In genomic region chr2:30145826-30146336, GRCh38 we compare ENCODE assay signal across 8 cellular contexts. TPM values are rescaled to one million over a fixed set of nuclear protein-coding genes. Genes with fewer than 3 reads are reported as not detected.
A peak's percentile ranks its signal among the peaks of the same experiment; 100 is the strongest.
DNase-seq lines count a peak whose midpoint lies in the region; ATAC-seq and TF ChIP-seq lines count a peak whose summit lies in the region.

No MANE protein-coding gene starts in this region.

- TF ChIP-seq POLR2A in body of pancreas (IDR thresholded peaks at IDR 0.05) = no peak

- H3K18ac ChIP-seq in mesenchymal stem cell (ENCODE audit: low read depth in 1 of 2, low read length in 2 of 2) = peak overlapping the region in 1 of 2 experiments; percentile 54

- H3K4me3 ChIP-seq in cardiac muscle cell (peak overlapping the region; percentile 30), body of pancreas (no peak overlapping the region), mesenchymal stem cell (ENCODE audit: insufficient read depth in 1 of 2, low read depth in 1 of 2, low read length in 2 of 2) (peak overlapping the region; percentile 52 to 92), urinary bladder (ENCODE audit: low read depth, low read length) (peak overlapping the region; percentile 32)

- ATAC-seq in left cardiac atrium = no peak
- no peak for ATAC-seq in body of pancreas
- ATAC-seq in HG02610 (IDR thresholded peaks at IDR 0.05; ENCODE audit: unreplicated experiment) = no peak
- ATAC-seq in GM18907 (IDR thresholded peaks at IDR 0.05; ENCODE audit: unreplicated experiment) = no peak

- peak overlapping the region; percentile 18 for H2AFZ ChIP-seq in mesenchymal stem cell (ENCODE audit: low read depth, low read length)

- TF ChIP-seq CTCF in cardiac muscle cell (IDR thresholded peaks at IDR 0.05; ENCODE audit: low read depth, low read length) (no peak), body of pancreas (IDR thresholded peaks at IDR 0.05) (no peak)

- no peak overlapping the region for H2BK15ac ChIP-seq in mesenchymal stem cell (ENCODE audit: low read depth, poor library complexity, severe bottlenecking)

- H3K4ac ChIP-seq in mesenchymal stem cell (ENCODE audit: low read depth in 1 of 2, low read length in 2 of 2) = no peak overlapping the region

- no peak overlapping the region for H2BK5ac ChIP-seq in mesenchymal stem cell (ENCODE audit: low read depth, low read length, poor library complexity, severe bottlenecking)

- WGBS in body of pancreas, 2 donors = 25 to 26% methylated on average over 8 of the region's 8 CpGs
- WGBS in mesenchymal stem cell = 46% methylated on average over 8 of the region's 8 CpGs
- WGBS in urinary bladder = 42% methylated on average over 8 of the region's 8 CpGs

- H2BK120ac ChIP-seq in mesenchymal stem cell (ENCODE audit: low read depth, low read length) = no peak overlapping the region

- H3K4me2 ChIP-seq in mesenchymal stem cell (ENCODE audit: low read length, poor library complexity, severe bottlenecking) = peak overlapping the region; percentile 88

- H3K23ac ChIP-seq in mesenchymal stem cell (ENCODE audit: low read length in 2 of 2) = no peak overlapping the region

- H4K91ac ChIP-seq in mesenchymal stem cell (ENCODE audit: low read length) = no peak overlapping the region

- no peaks in the 10 kb centered on the region for H3K9me3 ChIP-seq in cardiac muscle cell (ENCODE audit: low read depth)
- no peaks in the 10 kb centered on the region for H3K9me3 ChIP-seq in body of pancreas
- H3K9me3 ChIP-seq in mesenchymal stem cell (ENCODE audit: control insufficient read depth, low read length) = no peaks in the 10 kb centered on the region

- H4K8ac ChIP-seq in mesenchymal stem cell (ENCODE audit: low read length) = peak overlapping the region; percentile 3

- H3K4me1 ChIP-seq in cardiac muscle cell (ENCODE audit: low read depth) = peaks cover 27% of the 10 kb centered on the region
- peaks cover 39% of the 10 kb centered on the region for H3K4me1 ChIP-seq in body of pancreas
- H3K4me1 ChIP-seq in mesenchymal stem cell (ENCODE audit: control insufficient read depth, insufficient read depth, low read depth, low read length) = peaks cover 4% of the 10 kb centered on the region
- no peaks in the 10 kb centered on the region for H3K4me1 ChIP-seq in urinary bladder (ENCODE audit: insufficient read depth)

- intact Hi-C loops in left cardiac atrium (cut with DNase I) = no loop called here
- intact Hi-C loops in body of pancreas (cut with DNase I) = no loop called here
- intact Hi-C loops in posterior cingulate gyrus (cut with DNase I) = no loop called here

- H3K27ac ChIP-seq in cardiac muscle cell = peak overlapping the region; percentile 70
- peak overlapping the region; percentile 53 to 100 (median 85) for H3K27ac ChIP-seq in body of pancreas
- peak overlapping the region; percentile 28 for H3K27ac ChIP-seq in mesenchymal stem cell (ENCODE audit: low read length, poor library complexity, severe bottlenecking)
- H3K27ac ChIP-seq in urinary bladder (ENCODE audit: low read depth) = peak overlapping the region; percentile 61

- no peak overlapping the region for H2BK12ac ChIP-seq in mesenchymal stem cell (ENCODE audit: low read length in 2 of 2)

- H3K9ac ChIP-seq in mesenchymal stem cell (ENCODE audit: low read length) = peak overlapping the region; percentile 97

- DNase-seq in cardiac muscle cell (ENCODE audit: low read depth in 1 of 2, low spot score in 1 of 2) (peak in 1 of 2 donors; percentile 21), left cardiac atrium (no peak), body of pancreas (no peak), mesenchymal stem cell (no peak), posterior cingulate gyrus (no peak)

- no peaks in the 10 kb centered on the region for H3K27me3 ChIP-seq in cardiac muscle cell
- no peaks in the 10 kb centered on the region for H3K27me3 ChIP-seq in body of pancreas
- peaks cover 0 to 7% of the 10 kb centered on the region in 2 experiments for H3K27me3 ChIP-seq in mesenchymal stem cell (ENCODE audit: control insufficient read depth in 1 of 2, insufficient read depth in 1 of 2, low read length in 2 of 2)

- no peaks in the 10 kb centered on the region for H3K36me3 ChIP-seq in cardiac muscle cell
- no peaks in the 10 kb centered on the region for H3K36me3 ChIP-seq in body of pancreas (replicated peaks in 1 of 2; ENCODE audit: insufficient read depth in 1 of 2, low read depth in 2 of 2)
- peaks cover 0 to 24% of the 10 kb centered on the region in 2 experiments for H3K36me3 ChIP-seq in mesenchymal stem cell (ENCODE audit: control insufficient read depth in 1 of 2, insufficient read depth in 2 of 2, low read depth in 1 of 2, low read length in 2 of 2)
- no peaks in the 10 kb centered on the region for H3K36me3 ChIP-seq in urinary bladder (ENCODE audit: insufficient read depth)

- H2AK5ac ChIP-seq in mesenchymal stem cell (ENCODE audit: low read length, severe bottlenecking) = no peak overlapping the region

- H3K79me1 ChIP-seq in mesenchymal stem cell (replicated peaks; ENCODE audit: low read length, poor library complexity, severe bottlenecking) = peaks cover 4% of the 10 kb centered on the region

- H3K14ac ChIP-seq in mesenchymal stem cell (ENCODE audit: low read length in 2 of 2) = no peak overlapping the region

RNA-seq across cellular contexts. Expression of gene YPEL5, which starts 0.9 kb away (rescaled TPM):
- total RNA-seq in cardiac muscle cell = 65.5 and 85.5 TPM in 2 replicates
- 134 and 159 TPM in 2 replicates for polyA plus RNA-seq in cardiac muscle cell
- total RNA-seq in left cardiac atrium = 10 to 100 TPM; 54.0 to 55.2 TPM
- 10 to 100 TPM; 29.3 to 36.6 TPM for total RNA-seq in body of pancreas
- polyA plus RNA-seq in mesenchymal stem cell (2013, experiment 1 of 2) = 90.5 TPM
- polyA plus RNA-seq in mesenchymal stem cell (2013, experiment 2 of 2) = 92.5 TPM
- 106 TPM for total RNA-seq in urinary bladder
- 87.7 TPM for polyA plus RNA-seq in urinary bladder

Comparison
In these comparisons a context has a peak if more than half of its experiments do, and no peak if none do; other contexts are left out.
1. H3K27ac ChIP-seq: peak in every context shown above with its lines; median percentile 85 in body of pancreas; 70 in cardiac muscle cell; 61 in urinary bladder; 28 in mesenchymal stem cell.
2. H3K4me3 ChIP-seq: peak in cardiac muscle cell (single experiment), mesenchymal stem cell (2 of 2) and urinary bladder (single experiment); none in body of pancreas (0 of 2).